In genomic region chr2:8078760-8079159, GRCh38 we compare ENCODE assay signal across 1 cellular context.
TF ChIP-seq lines count a peak whose summit lies in the region.

No MANE protein-coding gene starts in this region.

TF ChIP-seq in K562, 482 proteins besides CTCF, POLR2A, EP300 and RAD21 (continued from another document):
- TF ChIP-seq, protein P1, sequence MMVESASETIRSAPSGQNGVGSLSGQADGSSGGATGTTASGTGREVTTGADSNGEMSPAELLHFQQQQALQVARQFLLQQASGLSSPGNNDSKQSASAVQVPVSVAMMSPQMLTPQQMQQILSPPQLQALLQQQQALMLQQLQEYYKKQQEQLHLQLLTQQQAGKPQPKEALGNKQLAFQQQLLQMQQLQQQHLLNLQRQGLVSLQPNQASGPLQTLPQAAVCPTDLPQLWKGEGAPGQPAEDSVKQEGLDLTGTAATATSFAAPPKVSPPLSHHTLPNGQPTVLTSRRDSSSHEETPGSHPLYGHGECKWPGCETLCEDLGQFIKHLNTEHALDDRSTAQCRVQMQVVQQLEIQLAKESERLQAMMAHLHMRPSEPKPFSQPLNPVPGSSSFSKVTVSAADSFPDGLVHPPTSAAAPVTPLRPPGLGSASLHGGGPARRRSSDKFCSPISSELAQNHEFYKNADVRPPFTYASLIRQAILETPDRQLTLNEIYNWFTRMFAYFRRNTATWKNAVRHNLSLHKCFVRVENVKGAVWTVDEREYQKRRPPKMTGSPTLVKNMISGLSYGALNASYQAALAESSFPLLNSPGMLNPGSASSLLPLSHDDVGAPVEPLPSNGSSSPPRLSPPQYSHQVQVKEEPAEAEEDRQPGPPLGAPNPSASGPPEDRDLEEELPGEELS (CRISPR knock-in tag; IDR thresholded peaks at IDR 0.05; ENCODE audit: borderline replicate concordance) = no peak
- no peak for TF ChIP-seq GABPB1 (CRISPR knock-in tag; IDR thresholded peaks at IDR 0.05)
- no peak for TF ChIP-seq RCOR1 (IDR thresholded peaks at IDR 0.05; ENCODE audit: borderline replicate concordance in 1 of 2, low read depth in 2 of 2, low read length in 2 of 2)
- no peak for TF ChIP-seq CBX2 (IDR thresholded peaks at IDR 0.05; ENCODE audit: insufficient read depth, low read length, poor library complexity, severe bottlenecking)
- TF ChIP-seq ZNF79 (CRISPR knock-in tag; IDR thresholded peaks at IDR 0.05; ENCODE audit: low read depth) = no peak
TF ChIP-seq in K562: peak in this region for 1.
